10 cellular contexts compared by ENCODE assay signal in the genomic region with DNA sequence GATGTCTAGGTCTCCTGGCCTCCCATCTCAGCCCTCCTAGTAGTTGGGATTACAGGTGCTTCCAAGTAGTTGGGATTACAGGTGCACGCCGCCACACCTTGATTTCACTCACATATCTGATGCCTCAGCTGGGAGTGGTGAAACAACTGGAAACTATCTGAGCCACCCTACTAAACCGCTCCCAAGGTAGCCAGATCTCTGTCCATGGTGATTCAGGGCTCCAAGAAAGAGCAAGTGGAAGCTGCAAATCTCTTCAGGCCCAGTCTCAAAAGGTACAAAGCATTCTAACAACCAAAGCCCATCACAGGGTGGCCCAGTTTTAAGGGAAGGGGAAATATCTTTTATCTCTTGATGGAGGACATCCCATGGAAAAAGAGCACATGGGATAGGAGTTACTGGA. TPM values are rescaled to one million over a fixed set of nuclear protein-coding genes. Genes with fewer than 3 reads are reported as not detected.
"Had no signal": no experiment of that assay in that cellular context is flagged by ENCODE, and none has a peak within 500 bp of the region (broad histone marks: within the 10 kb centered on the region; RNA-seq: fewer than 3 reads in every experiment).

No MANE protein-coding gene starts in this region.

- H3K4me3 ChIP-seq: HAP-1, K562 had no signal

- H3K4me1 ChIP-seq: HAP-1 had no signal

- ATAC-seq: HepG2, K562 had no signal

- H3K27ac Mint-ChIP-seq: HFFc6, IgD-negative memory B cell had no signal

- H3K9me3 Mint-ChIP-seq: HFFc6 had no signal

- H3K4me1 Mint-ChIP-seq: IgD-negative memory B cell had no signal

- H3K4me3 Mint-ChIP-seq: HFFc6, IgD-negative memory B cell had no signal

- DNase-seq: GOT3, H7, HFFc6, Kasumi-1, KG1 had no signal

- H3K27ac ChIP-seq: HL-60 had no signal

- H3K9me3 ChIP-seq: HAP-1 had no signal

- H3K36me3 ChIP-seq: HAP-1 had no signal

RNA-seq across cellular contexts. Expression of a gene that starts 19.0 kb away (rescaled TPM):
- total RNA-seq: H7, HFFc6 had no signal
- polyA plus RNA-seq: IgD-negative memory B cell had no signal
